Comparison of ENCODE assay signal across 21 cellular contexts in genomic region chr2:141384676-141385075, GRCh38.
DNase-seq lines count a peak whose midpoint lies in the region; ATAC-seq, FAIRE-seq and TF ChIP-seq lines count a peak whose summit lies in the region.
"Had no signal": no experiment of that assay in that cellular context is flagged by ENCODE, and none has a peak within 500 bp of the region (broad histone marks: within the 10 kb centered on the region; RNA-seq: fewer than 3 reads in every experiment).

No MANE protein-coding gene starts in this region.

- peak; percentile 68 for DNase-seq in A172 (ENCODE audit: low spot score)
- DNase-seq in HCEC 1CT = peak; percentile 18
- DNase-seq in astrocyte of the spinal cord (ENCODE audit: low read depth, low spot score) = peak; percentile 50
- DNase-seq in glomerular visceral epithelial cell (ENCODE audit: extremely low spot score) = peak; percentile 59
- DNase-seq in NCI-H1048 (lab: John Stamatoyannopoulos, UW) = no peak
- DNase-seq in HepG2 (ENCODE audit: low spot score) = no peak
- no peak for DNase-seq in MM.1S
- DNase-seq: activated CD4-positive, alpha-beta T cell treated with anti-CD3 and anti-CD28 coated beads, Interleukin-2, amount 50 U/mL, for 48 hours; activated naive CD4-positive, alpha-beta T cell treated with Interleukin-2 at 50 U/mL for 16 hours; activated T-cell treated with anti-CD3 and anti-CD28 coated beads, Interleukin-2, amount 50 U/mL, for 1 hour; midbrain; NCI-H1092 treated with DMSO at 0.1 percent for 48 hours; NCI-H2107; small intestine; stimulated activated CD4-positive, alpha-beta T cell treated with anti-CD3 and anti-CD28 coated beads, Interleukin-4, amount 100 ng/mL, for 1 hour had no signal

- H3F3A ChIP-seq in MM.1S (ENCODE audit: insufficient read depth, low read length) = no peaks in the 10 kb centered on the region

- no peaks in the 10 kb centered on the region for H3K36me3 ChIP-seq in HepG2 (replicated peaks in 1 of 2; ENCODE audit: control insufficient read depth in 1 of 2, insufficient read depth in 2 of 2, low read length in 2 of 2)
- H3K36me3 ChIP-seq in MM.1S (replicated peaks; ENCODE audit: insufficient read depth, low read length) = no peaks in the 10 kb centered on the region
- H3K36me3 ChIP-seq: ascending aorta had no signal

- H3K9me2 ChIP-seq in MM.1S (replicated peaks; ENCODE audit: insufficient read depth, low read length) = no peaks in the 10 kb centered on the region

- no peak for FAIRE-seq in HepG2 (lab: Jason Lieb, UNC)
- FAIRE-seq: small intestine had no signal

- intact Hi-C loops in HepG2 (cut with micrococcal nuclease; ENCODE audit: unreplicated experiment) = no loop called here

- H3K27ac ChIP-seq in HepG2 (ENCODE audit: extremely low read length, insufficient read depth, low read length) (no peak overlapping the region), MM.1S (ENCODE audit: low read length) (no peak overlapping the region)
- H3K27ac ChIP-seq: ascending aorta, coronary artery, KMS-11, VCaP had no signal

- no peaks in the 10 kb centered on the region for H3K4me1 ChIP-seq in HepG2 (ENCODE audit: insufficient read depth, low read length)
- no peaks in the 10 kb centered on the region for H3K4me1 ChIP-seq in MM.1S (ENCODE audit: low read length)
- H3K4me1 ChIP-seq: ascending aorta had no signal

- TF ChIP-seq POLR2A in HepG2 (IDR thresholded peaks at IDR 0.05; ENCODE audit: insufficient read depth in 1 of 2, low read depth in 2 of 2, low read length in 2 of 2) = no peak

- H3K9me3 ChIP-seq in HepG2 (ENCODE audit: low read length) = no peaks in the 10 kb centered on the region
- H3K9me3 ChIP-seq in MM.1S (replicated peaks; ENCODE audit: insufficient read depth, low read length) = no peaks in the 10 kb centered on the region
- H3K9me3 ChIP-seq: ascending aorta had no signal

- H2AFZ ChIP-seq in HepG2 (ENCODE audit: low read length) = no peak overlapping the region
- no peak overlapping the region for H2AFZ ChIP-seq in MM.1S (ENCODE audit: low read length)

- no peak for TF ChIP-seq EP300 in HepG2 (IDR thresholded peaks at IDR 0.05; ENCODE audit: low read depth in 2 of 2, low read length in 2 of 2)
- TF ChIP-seq EP300 in HepG2 (CRISPR knock-in tag; IDR thresholded peaks at IDR 0.05; ENCODE audit: borderline replicate concordance) = no peak

- TF ChIP-seq RAD21 in HepG2 (CRISPR knock-in tag; IDR thresholded peaks at IDR 0.05) = no peak

- BruUV-seq in HepG2 (replicated peaks; lab: Mats Ljungman, UMichigan) = no TSS peak

- no peak overlapping the region for H3K9ac ChIP-seq in HepG2 (ENCODE audit: insufficient read depth, low read depth, low read length)
- H3K9ac ChIP-seq in MM.1S (ENCODE audit: low read length) = no peak overlapping the region
- H3K9ac ChIP-seq: KMS-11 had no signal

- H3K27me3 ChIP-seq in HepG2 (ENCODE audit: control insufficient read depth in 1 of 2, insufficient read depth in 2 of 2, low read length in 2 of 2) (no peaks in the 10 kb centered on the region), MM.1S (replicated peaks; ENCODE audit: insufficient read depth, low read length) (no peaks in the 10 kb centered on the region)
- H3K27me3 ChIP-seq: ascending aorta had no signal

- H3K4me3 ChIP-seq in astrocyte of the spinal cord (ENCODE audit: low read depth, low read length) (no peak overlapping the region), HepG2 (replicated peaks in 1 of 3; ENCODE audit: insufficient read depth in 1 of 3, low read depth in 2 of 3, low read length in 3 of 3) (no peak overlapping the region), MM.1S (ENCODE audit: low read length) (no peak overlapping the region)
- H3K4me3 ChIP-seq: ascending aorta, coronary artery had no signal

- in situ Hi-C loops in astrocyte of the spinal cord (cut with HindIII; ENCODE audit: low sequenced_read_pairs) (no loop called here), HepG2 (cut with HindIII; ENCODE audit: extremely low pct_ligation_motif_present, low pct_unique_long_range_greater_than_20kb) (no loop called here)

- no peak for TF ChIP-seq CTCF in astrocyte of the spinal cord (IDR thresholded peaks at IDR 0.05; ENCODE audit: low read depth, low read length)
- no peak for TF ChIP-seq CTCF in HepG2 (CRISPR knock-in tag; IDR thresholded peaks at IDR 0.05)
- TF ChIP-seq CTCF in MM.1S (IDR thresholded peaks at IDR 0.05; ENCODE audit: low read length) = no peak

- CTCF ChIA-PET in HepG2 (lab: Yijun Ruan, JAX; ENCODE audit: low intra/inter-chr PET ratio, low total read pairs) = no interaction called here

- ATAC-seq in HepG2 = no peak
- no peak for ATAC-seq in HG03135 (IDR thresholded peaks at IDR 0.05; ENCODE audit: unreplicated experiment)
- ATAC-seq: left lobe of liver had no signal

- no peaks in the 10 kb centered on the region for H3K79me2 ChIP-seq in HepG2 (ENCODE audit: insufficient read depth, low read length)
- H3K79me2 ChIP-seq in MM.1S (ENCODE audit: low read length) = no peaks in the 10 kb centered on the region

- 2% methylated on average over 4 of the region's 4 CpGs for WGBS in HepG2 (ENCODE audit: low lambda C conversion rate)

- H4K20me1 ChIP-seq in HepG2 (ENCODE audit: insufficient read depth, low read length) (no peaks in the 10 kb centered on the region), MM.1S (ENCODE audit: insufficient read depth, low read length) (no peaks in the 10 kb centered on the region)

- no peak overlapping the region for H3K4me2 ChIP-seq in HepG2 (ENCODE audit: low read depth, low read length)
- H3K4me2 ChIP-seq in MM.1S (ENCODE audit: low read depth, low read length) = no peak overlapping the region
- H3K4me2 ChIP-seq: KMS-11 had no signal

- POLR2A ChIA-PET in HepG2 (lab: Yijun Ruan, JAX) = no interaction called here

TF ChIP-seq in HepG2, 621 proteins besides CTCF, POLR2A, EP300 and RAD21:
- TF ChIP-seq TBX2 (CRISPR knock-in tag; IDR thresholded peaks at IDR 0.05; ENCODE audit: borderline replicate concordance) = no peak
- no peak for TF ChIP-seq YY1 (IDR thresholded peaks at IDR 0.05; ENCODE audit: insufficient read depth, insufficient replicate concordance, low read depth, low read length)
- no peak for TF ChIP-seq HOXA3 (CRISPR knock-in tag; IDR thresholded peaks at IDR 0.05)
- TF ChIP-seq ZNF563 (CRISPR knock-in tag; IDR thresholded peaks at IDR 0.05) = no peak
- TF ChIP-seq ZNF230 (CRISPR knock-in tag; IDR thresholded peaks at IDR 0.05) = no peak
- no peak for TF ChIP-seq ZNF660 (CRISPR knock-in tag; IDR thresholded peaks at IDR 0.05; ENCODE audit: borderline replicate concordance, low read depth)
- TF ChIP-seq MED1 (CRISPR knock-in tag; IDR thresholded peaks at IDR 0.05) = no peak
- TF ChIP-seq ZMAT5 (CRISPR knock-in tag; IDR thresholded peaks at IDR 0.05; ENCODE audit: borderline replicate concordance, low read depth) = no peak
- no peak for TF ChIP-seq ZKSCAN1 (IDR thresholded peaks at IDR 0.05; ENCODE audit: low read length)
- TF ChIP-seq ZNF136 (CRISPR knock-in tag; IDR thresholded peaks at IDR 0.05; ENCODE audit: low read depth) = no peak
- no peak for TF ChIP-seq TFDP2 (CRISPR knock-in tag; IDR thresholded peaks at IDR 0.05)
- no peak for TF ChIP-seq NR3C1 (CRISPR knock-in tag; IDR thresholded peaks at IDR 0.05)

Comparison
In these comparisons a context has a peak if more than half of its experiments do, and no peak if none do; other contexts are left out.
1. DNase-seq: peak in A172 (single experiment), HCEC 1CT (single experiment), astrocyte of the spinal cord (single experiment) and glomerular visceral epithelial cell (single experiment); none in NCI-H1048 (single experiment), HepG2 (single experiment) and MM.1S (single experiment).